ENCODE assay signal across 21 cellular contexts in genomic region chr6:158381214-158381613, GRCh38.
DNase-seq lines count a peak whose midpoint lies in the region; ATAC-seq and TF ChIP-seq lines count a peak whose summit lies in the region.
"Had no signal": no experiment of that assay in that cellular context is flagged by ENCODE, and none has a peak within 500 bp of the region (broad histone marks: within the 10 kb centered on the region; RNA-seq: fewer than 3 reads in every experiment).

No MANE protein-coding gene starts in this region.

- POLR2A ChIA-PET in HEK293 (lab: Yijun Ruan, JAX) (no interaction called here), RWPE1 (lab: Yijun Ruan, JAX; ENCODE audit: low non-redundant PET) (no interaction called here)

- CTCF ChIA-PET in HEK293 (lab: Yijun Ruan, JAX) (interaction anchor here (0.7 to 1.5 kb wide), 3 partner anchors 11 to 966 kb away, joined by 3 to 5 read pairs (median 4); no protein-coding TSS in a partner anchor), RWPE1 (lab: Yijun Ruan, JAX) (interaction anchor here (0.8 kb wide), 1 partner anchor 129 kb away, joined by 4 read pairs; no protein-coding TSS in a partner anchor)

- no peaks in the 10 kb centered on the region for H3K27me3 Mint-ChIP-seq in memory B cell
- H3K27me3 Mint-ChIP-seq: CD4-positive, alpha-beta memory T cell; T-helper 17 cell had no signal

- peak overlapping the region; percentile 62 for H3K27ac Mint-ChIP-seq in memory B cell
- H3K27ac Mint-ChIP-seq: T-helper 17 cell had no signal

- intact Hi-C loops in uterus (cut with DNase I; ENCODE audit: low total_unique reads): no loop called here

- peaks cover 6% of the 10 kb centered on the region for H3K36me3 Mint-ChIP-seq in memory B cell

- H3K4me3 Mint-ChIP-seq in memory B cell: no peak overlapping the region
- H3K4me3 Mint-ChIP-seq: CD4-positive, alpha-beta memory T cell; T-helper 17 cell had no signal

- H3K4me3 ChIP-seq in HEK293 (ENCODE audit: low read depth, low read length): no peak overlapping the region
- no peak overlapping the region for H3K4me3 ChIP-seq in SJCRH30
- H3K4me3 ChIP-seq in uterus: no peak overlapping the region
- H3K4me3 ChIP-seq: BLaER1 treated with 17β-estradiol and CSF1 and Interleukin-3, amounts not matched to agents 10 nM and 100 nM; HAP-1; MG63 had no signal

- H3K4me1 ChIP-seq in HEK293 (ENCODE audit: control insufficient read depth, insufficient read depth, low read length): peaks cover 5% of the 10 kb centered on the region
- peaks cover 50% of the 10 kb centered on the region for H3K4me1 ChIP-seq in SJCRH30
- H3K4me1 ChIP-seq in uterus: no peaks in the 10 kb centered on the region
- H3K4me1 ChIP-seq: HAP-1 had no signal

- no peaks in the 10 kb centered on the region for H3K9me3 Mint-ChIP-seq in memory B cell
- H3K9me3 Mint-ChIP-seq: CD4-positive, alpha-beta memory T cell had no signal

- no peaks in the 10 kb centered on the region for H3K27me3 ChIP-seq in SJCRH30
- no peaks in the 10 kb centered on the region for H3K27me3 ChIP-seq in uterus
- H3K27me3 ChIP-seq: BLaER1 treated with 17β-estradiol and CSF1 and Interleukin-3, amounts not matched to agents 10 nM and 100 nM; MG63 had no signal

- H3K27ac ChIP-seq in HEK293 (ENCODE audit: extremely low read depth, low read depth, low read length): no peak overlapping the region
- no peak overlapping the region for H3K27ac ChIP-seq in RWPE1
- no peak overlapping the region for H3K27ac ChIP-seq in SJCRH30
- H3K27ac ChIP-seq in uterus: no peak overlapping the region
- H3K27ac ChIP-seq: BLaER1 treated with 17β-estradiol and CSF1 and Interleukin-3, amounts not matched to agents 10 nM and 100 nM had no signal

- H3K9me3 ChIP-seq in HEK293 (ENCODE audit: control insufficient read depth, insufficient read depth, low read depth, low read length) (no peaks in the 10 kb centered on the region), SJCRH30 (replicated peaks) (no peaks in the 10 kb centered on the region; the same call in 1 of the 2 replicates), uterus (no peaks in the 10 kb centered on the region)
- H3K9me3 ChIP-seq: BLaER1 treated with 17β-estradiol and CSF1 and Interleukin-3, amounts not matched to agents 10 nM and 100 nM; HAP-1; MG63 had no signal

- DNase-seq in EL: peak; percentile 20
- peak; percentile 18 for DNase-seq in RWPE1 (ENCODE audit: low spot score)
- DNase-seq in memory B cell (ENCODE audit: low spot score in 2 of 2): no peak
- no peak for DNase-seq in SJCRH30
- no peak for DNase-seq in T-helper 2 cell
- DNase-seq in uterus: no peak
- DNase-seq: CD4-positive, alpha-beta memory T cell; DND-41; GDM1; Karpas-422; MG63; NCI-H1417; NCI-H187; NCI-H446 treated with DMSO at 0.1 percent for 48 hours; NCI-H526 treated with DMSO at 0.1 percent for 48 hours; Right ventricle myocardium superior; T-helper 17 cell had no signal

- no peaks in the 10 kb centered on the region for H3K36me3 ChIP-seq in HEK293 (ENCODE audit: control insufficient read depth in 2 of 2, insufficient read depth in 1 of 2, low read length in 2 of 2)
- H3K36me3 ChIP-seq in SJCRH30: peaks cover 7% of the 10 kb centered on the region; the same call in 1 of the 2 replicates
- no peaks in the 10 kb centered on the region for H3K36me3 ChIP-seq in uterus
- H3K36me3 ChIP-seq: HAP-1, MG63 had no signal

- ATAC-seq in memory B cell (ENCODE audit: low read depth) (no peak), HG03039 (IDR thresholded peaks at IDR 0.05; ENCODE audit: unreplicated experiment) (no peak)
- ATAC-seq: T-helper 17 cell had no signal

- TF ChIP-seq CTCF in HEK293 (tag by site-specific recombination; IDR thresholded peaks at IDR 0.05): no peak
- TF ChIP-seq CTCF in RWPE1 (conservative IDR thresholded peaks at IDR 0.05; ENCODE audit: low read depth): no peak
- TF ChIP-seq CTCF in uterus (IDR thresholded peaks at IDR 0.05): no peak

- H3K4me1 Mint-ChIP-seq in memory B cell: peaks cover 42% of the 10 kb centered on the region

- TF ChIP-seq POLR2A in uterus (IDR thresholded peaks at IDR 0.05): no peak

TF ChIP-seq in HEK293, 187 proteins besides CTCF, POLR2A, EP300 and RAD21 (continues in another document):
- TF ChIP-seq ZSCAN18 (tag by site-specific recombination; IDR thresholded peaks at IDR 0.05) (no peak), ZNF645 (tag by site-specific recombination; IDR thresholded peaks at IDR 0.05) (no peak), ZNF514 (tag by site-specific recombination; IDR thresholded peaks at IDR 0.05) (no peak), ZNF366 (tag by site-specific recombination; conservative IDR thresholded peaks at IDR 0.05) (peak; percentile 41; the same call in 1 of the 2 replicates), ZNF658 (tag by site-specific recombination; IDR thresholded peaks at IDR 0.05) (no peak), ZFHX2 (tag by site-specific recombination; conservative IDR thresholded peaks at IDR 0.05) (no peak), PRDM6 (tag by site-specific recombination; IDR thresholded peaks at IDR 0.05) (peak; percentile 68), ZNF629 (tag by site-specific recombination; IDR thresholded peaks at IDR 0.05) (no peak), ZBTB11 (tag by site-specific recombination; conservative IDR thresholded peaks at IDR 0.05; ENCODE audit: low read depth) (no peak), ZNF530 (tag by site-specific recombination; IDR thresholded peaks at IDR 0.05; ENCODE audit: low read depth) (no peak), ZNF18 (tag by site-specific recombination; IDR thresholded peaks at IDR 0.05) (no peak)

Comparison
In these comparisons a context has a peak if more than half of its experiments do, and no peak if none do; other contexts are left out.
1. DNase-seq: peak in EL (single experiment) and RWPE1 (single experiment); none in memory B cell (0 of 2), SJCRH30 (0 of 2), T-helper 2 cell (0 of 5) and uterus (0 of 2).